ENCODE assay signal across 1 cellular context in the genomic region with DNA sequence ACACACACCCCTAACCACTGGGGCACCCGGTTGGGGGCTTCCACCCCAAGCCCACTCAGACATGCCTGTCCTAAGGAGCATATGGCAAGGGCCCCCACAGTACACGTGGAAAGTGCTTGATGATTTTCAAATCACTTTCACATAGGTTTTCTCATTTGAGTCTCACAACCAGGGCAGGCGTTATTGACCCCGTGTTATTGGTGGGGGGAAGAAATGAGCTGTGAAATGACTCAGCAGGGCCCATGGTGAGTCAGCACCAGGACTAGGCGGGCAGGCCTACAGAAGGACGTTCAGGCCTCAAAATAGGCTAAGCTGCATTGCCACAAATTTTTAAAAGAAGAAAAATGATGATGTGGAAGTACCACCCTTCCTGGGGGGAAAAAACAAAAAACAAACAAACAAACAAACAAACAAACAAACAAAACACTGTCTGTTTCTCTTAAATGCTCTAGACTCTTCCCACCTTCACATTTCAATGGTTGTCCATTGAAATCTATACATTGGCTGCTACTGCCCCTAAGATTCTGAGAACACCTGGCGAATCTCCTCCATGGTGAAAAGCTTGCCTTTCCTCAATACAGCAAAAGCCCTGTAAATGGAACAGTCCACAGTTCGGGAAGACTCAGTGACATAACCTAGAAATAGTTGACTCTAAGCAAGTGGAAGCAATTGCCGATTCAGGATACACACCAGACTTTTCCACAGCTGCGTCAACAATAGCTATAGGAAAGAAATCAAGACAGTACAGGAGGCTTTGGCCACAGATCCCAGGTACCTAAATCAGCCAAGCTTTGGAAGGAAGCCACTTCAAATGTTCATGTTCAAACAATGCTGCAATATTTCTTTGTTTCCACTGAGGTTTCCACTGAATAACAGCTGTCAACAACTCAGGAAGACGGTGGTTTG.
TF ChIP-seq lines count a peak whose summit lies in the region.

No MANE protein-coding gene starts in this region.

TF ChIP-seq in K562, 482 proteins besides CTCF, POLR2A, EP300 and RAD21 (continued from another document and continues in another):
- TF ChIP-seq, protein P1, sequence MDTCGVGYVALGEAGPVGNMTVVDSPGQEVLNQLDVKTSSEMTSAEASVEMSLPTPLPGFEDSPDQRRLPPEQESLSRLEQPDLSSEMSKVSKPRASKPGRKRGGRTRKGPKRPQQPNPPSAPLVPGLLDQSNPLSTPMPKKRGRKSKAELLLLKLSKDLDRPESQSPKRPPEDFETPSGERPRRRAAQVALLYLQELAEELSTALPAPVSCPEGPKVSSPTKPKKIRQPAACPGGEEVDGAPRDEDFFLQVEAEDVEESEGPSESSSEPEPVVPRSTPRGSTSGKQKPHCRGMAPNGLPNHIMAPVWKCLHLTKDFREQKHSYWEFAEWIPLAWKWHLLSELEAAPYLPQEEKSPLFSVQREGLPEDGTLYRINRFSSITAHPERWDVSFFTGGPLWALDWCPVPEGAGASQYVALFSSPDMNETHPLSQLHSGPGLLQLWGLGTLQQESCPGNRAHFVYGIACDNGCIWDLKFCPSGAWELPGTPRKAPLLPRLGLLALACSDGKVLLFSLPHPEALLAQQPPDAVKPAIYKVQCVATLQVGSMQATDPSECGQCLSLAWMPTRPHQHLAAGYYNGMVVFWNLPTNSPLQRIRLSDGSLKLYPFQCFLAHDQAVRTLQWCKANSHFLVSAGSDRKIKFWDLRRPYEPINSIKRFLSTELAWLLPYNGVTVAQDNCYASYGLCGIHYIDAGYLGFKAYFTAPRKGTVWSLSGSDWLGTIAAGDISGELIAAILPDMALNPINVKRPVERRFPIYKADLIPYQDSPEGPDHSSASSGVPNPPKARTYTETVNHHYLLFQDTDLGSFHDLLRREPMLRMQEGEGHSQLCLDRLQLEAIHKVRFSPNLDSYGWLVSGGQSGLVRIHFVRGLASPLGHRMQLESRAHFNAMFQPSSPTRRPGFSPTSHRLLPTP (IDR thresholded peaks at IDR 0.05; ENCODE audit: borderline replicate concordance, extremely low read depth, insufficient read length), result no peak
- TF ChIP-seq NFE2L1 (tag; IDR thresholded peaks at IDR 0.05; ENCODE audit: borderline replicate concordance, low read depth), result 0 out of 2 replicates have a peak, but pooled peaks have one; percentile 38
- TF ChIP-seq HEY1 (CRISPR knock-in tag; IDR thresholded peaks at IDR 0.05; ENCODE audit: borderline replicate concordance), result no peak
- no peak for TF ChIP-seq ZNF57 (CRISPR knock-in tag; IDR thresholded peaks at IDR 0.05)
- TF ChIP-seq ZNF165 (CRISPR knock-in tag; IDR thresholded peaks at IDR 0.05; ENCODE audit: borderline replicate concordance), result no peak
- TF ChIP-seq, protein P2, sequence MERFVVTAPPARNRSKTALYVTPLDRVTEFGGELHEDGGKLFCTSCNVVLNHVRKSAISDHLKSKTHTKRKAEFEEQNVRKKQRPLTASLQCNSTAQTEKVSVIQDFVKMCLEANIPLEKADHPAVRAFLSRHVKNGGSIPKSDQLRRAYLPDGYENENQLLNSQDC (CRISPR knock-in tag; IDR thresholded peaks at IDR 0.05), result no peak
- TF ChIP-seq ZFX (CRISPR knock-in tag; IDR thresholded peaks at IDR 0.05), result peak; percentile 84
- no peak for TF ChIP-seq ATF7 (IDR thresholded peaks at IDR 0.05)
- TF ChIP-seq, protein P3, sequence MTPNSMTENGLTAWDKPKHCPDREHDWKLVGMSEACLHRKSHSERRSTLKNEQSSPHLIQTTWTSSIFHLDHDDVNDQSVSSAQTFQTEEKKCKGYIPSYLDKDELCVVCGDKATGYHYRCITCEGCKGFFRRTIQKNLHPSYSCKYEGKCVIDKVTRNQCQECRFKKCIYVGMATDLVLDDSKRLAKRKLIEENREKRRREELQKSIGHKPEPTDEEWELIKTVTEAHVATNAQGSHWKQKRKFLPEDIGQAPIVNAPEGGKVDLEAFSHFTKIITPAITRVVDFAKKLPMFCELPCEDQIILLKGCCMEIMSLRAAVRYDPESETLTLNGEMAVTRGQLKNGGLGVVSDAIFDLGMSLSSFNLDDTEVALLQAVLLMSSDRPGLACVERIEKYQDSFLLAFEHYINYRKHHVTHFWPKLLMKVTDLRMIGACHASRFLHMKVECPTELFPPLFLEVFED (CRISPR knock-in tag; conservative IDR thresholded peaks at IDR 0.05), result no peak
- TF ChIP-seq, protein P4, sequence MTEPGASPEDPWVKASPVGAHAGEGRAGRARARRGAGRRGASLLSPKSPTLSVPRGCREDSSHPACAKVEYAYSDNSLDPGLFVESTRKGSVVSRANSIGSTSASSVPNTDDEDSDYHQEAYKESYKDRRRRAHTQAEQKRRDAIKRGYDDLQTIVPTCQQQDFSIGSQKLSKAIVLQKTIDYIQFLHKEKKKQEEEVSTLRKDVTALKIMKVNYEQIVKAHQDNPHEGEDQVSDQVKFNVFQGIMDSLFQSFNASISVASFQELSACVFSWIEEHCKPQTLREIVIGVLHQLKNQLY (CRISPR knock-in tag; conservative IDR thresholded peaks at IDR 0.05), result no peak
- TF ChIP-seq ZSCAN29 (IDR thresholded peaks at IDR 0.05), result no peak
- TF ChIP-seq, protein P5, sequence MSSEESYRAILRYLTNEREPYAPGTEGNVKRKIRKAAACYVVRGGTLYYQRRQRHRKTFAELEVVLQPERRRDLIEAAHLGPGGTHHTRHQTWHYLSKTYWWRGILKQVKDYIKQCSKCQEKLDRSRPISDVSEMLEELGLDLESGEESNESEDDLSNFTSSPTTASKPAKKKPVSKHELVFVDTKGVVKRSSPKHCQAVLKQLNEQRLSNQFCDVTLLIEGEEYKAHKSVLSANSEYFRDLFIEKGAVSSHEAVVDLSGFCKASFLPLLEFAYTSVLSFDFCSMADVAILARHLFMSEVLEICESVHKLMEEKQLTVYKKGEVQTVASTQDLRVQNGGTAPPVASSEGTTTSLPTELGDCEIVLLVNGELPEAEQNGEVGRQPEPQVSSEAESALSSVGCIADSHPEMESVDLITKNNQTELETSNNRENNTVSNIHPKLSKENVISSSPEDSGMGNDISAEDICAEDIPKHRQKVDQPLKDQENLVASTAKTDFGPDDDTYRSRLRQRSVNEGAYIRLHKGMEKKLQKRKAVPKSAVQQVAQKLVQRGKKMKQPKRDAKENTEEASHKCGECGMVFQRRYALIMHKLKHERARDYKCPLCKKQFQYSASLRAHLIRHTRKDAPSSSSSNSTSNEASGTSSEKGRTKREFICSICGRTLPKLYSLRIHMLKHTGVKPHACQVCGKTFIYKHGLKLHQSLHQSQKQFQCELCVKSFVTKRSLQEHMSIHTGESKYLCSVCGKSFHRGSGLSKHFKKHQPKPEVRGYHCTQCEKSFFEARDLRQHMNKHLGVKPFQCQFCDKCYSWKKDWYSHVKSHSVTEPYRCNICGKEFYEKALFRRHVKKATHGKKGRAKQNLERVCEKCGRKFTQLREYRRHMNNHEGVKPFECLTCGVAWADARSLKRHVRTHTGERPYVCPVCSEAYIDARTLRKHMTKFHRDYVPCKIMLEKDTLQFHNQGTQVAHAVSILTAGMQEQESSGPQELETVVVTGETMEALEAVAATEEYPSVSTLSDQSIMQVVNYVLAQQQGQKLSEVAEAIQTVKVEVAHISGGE (CRISPR knock-in tag; IDR thresholded peaks at IDR 0.05), result peak in 1 of 3 experiments; percentile 72; a peak in 2 of 6 replicates
- peak; percentile 76 for TF ChIP-seq GTF2A2 (tag; IDR thresholded peaks at IDR 0.05)
- peak; percentile 84; the same call in 1 of the 2 replicates for TF ChIP-seq NFXL1 (CRISPR knock-in tag; IDR thresholded peaks at IDR 0.05)
- no peak for TF ChIP-seq LARP7 (IDR thresholded peaks at IDR 0.05)
- no peak; the same call in 1 of the 2 replicates for TF ChIP-seq ZNF79 (CRISPR knock-in tag; IDR thresholded peaks at IDR 0.05; ENCODE audit: low read depth)
- TF ChIP-seq DDX20 (tag; IDR thresholded peaks at IDR 0.05; ENCODE audit: low read depth), result peak; percentile 50; the same call in 1 of the 2 replicates
- TF ChIP-seq MECOM (CRISPR knock-in tag; IDR thresholded peaks at IDR 0.05), result peak; percentile 49; the same call in 1 of the 2 replicates
- TF ChIP-seq SMAD3 (CRISPR knock-in tag; conservative IDR thresholded peaks at IDR 0.05), result 0 out of 2 replicates have a peak, but pooled peaks have one; percentile 66
- TF ChIP-seq TCF7 (IDR thresholded peaks at IDR 0.05; ENCODE audit: borderline replicate concordance), result no peak
- 0 out of 2 replicates have a peak, but pooled peaks have one; percentile 25 for TF ChIP-seq CEBPG (CRISPR knock-in tag; IDR thresholded peaks at IDR 0.05)
- no peak for TF ChIP-seq CEBPG (tag; conservative IDR thresholded peaks at IDR 0.05 in 1 of 2, IDR thresholded peaks at IDR 0.05 in 1 of 2)
- TF ChIP-seq RBM39 (optimal IDR thresholded peaks at IDR 0.05; ENCODE audit: low read depth, low read length), result no peak
- no peak for TF ChIP-seq NRF1 (conservative IDR thresholded peaks at IDR 0.05 in 1 of 2, IDR thresholded peaks at IDR 0.05 in 1 of 2)
- no peak for TF ChIP-seq CHD4 (IDR thresholded peaks at IDR 0.05; ENCODE audit: insufficient read depth, insufficient replicate concordance, low read depth, low read length, poor library complexity, severe bottlenecking)
- TF ChIP-seq SAFB (IDR thresholded peaks at IDR 0.05; ENCODE audit: borderline replicate concordance, low read depth, low read length), result no peak
- TF ChIP-seq, protein P6, sequence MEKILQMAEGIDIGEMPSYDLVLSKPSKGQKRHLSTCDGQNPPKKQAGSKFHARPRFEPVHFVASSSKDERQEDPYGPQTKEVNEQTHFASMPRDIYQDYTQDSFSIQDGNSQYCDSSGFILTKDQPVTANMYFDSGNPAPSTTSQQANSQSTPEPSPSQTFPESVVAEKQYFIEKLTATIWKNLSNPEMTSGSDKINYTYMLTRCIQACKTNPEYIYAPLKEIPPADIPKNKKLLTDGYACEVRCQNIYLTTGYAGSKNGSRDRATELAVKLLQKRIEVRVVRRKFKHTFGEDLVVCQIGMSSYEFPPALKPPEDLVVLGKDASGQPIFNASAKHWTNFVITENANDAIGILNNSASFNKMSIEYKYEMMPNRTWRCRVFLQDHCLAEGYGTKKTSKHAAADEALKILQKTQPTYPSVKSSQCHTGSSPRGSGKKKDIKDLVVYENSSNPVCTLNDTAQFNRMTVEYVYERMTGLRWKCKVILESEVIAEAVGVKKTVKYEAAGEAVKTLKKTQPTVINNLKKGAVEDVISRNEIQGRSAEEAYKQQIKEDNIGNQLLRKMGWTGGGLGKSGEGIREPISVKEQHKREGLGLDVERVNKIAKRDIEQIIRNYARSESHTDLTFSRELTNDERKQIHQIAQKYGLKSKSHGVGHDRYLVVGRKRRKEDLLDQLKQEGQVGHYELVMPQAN (IDR thresholded peaks at IDR 0.05; ENCODE audit: borderline replicate concordance), result no peak
- no peak for TF ChIP-seq MIER1 (IDR thresholded peaks at IDR 0.05; ENCODE audit: low read depth)
- TF ChIP-seq, protein P7, sequence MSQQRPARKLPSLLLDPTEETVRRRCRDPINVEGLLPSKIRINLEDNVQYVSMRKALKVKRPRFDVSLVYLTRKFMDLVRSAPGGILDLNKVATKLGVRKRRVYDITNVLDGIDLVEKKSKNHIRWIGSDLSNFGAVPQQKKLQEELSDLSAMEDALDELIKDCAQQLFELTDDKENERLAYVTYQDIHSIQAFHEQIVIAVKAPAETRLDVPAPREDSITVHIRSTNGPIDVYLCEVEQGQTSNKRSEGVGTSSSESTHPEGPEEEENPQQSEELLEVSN (IDR thresholded peaks at IDR 0.05; ENCODE audit: borderline replicate concordance in 1 of 2, extremely low read depth in 1 of 2, insufficient read depth in 1 of 2, insufficient read length in 1 of 2, low read depth in 1 of 2, low read length in 1 of 2, poor library complexity in 1 of 2, severe bottlenecking in 1 of 2), result peak in 1 of 2 experiments; percentile 84
- TF ChIP-seq ZNF217 (CRISPR knock-in tag; IDR thresholded peaks at IDR 0.05), result no peak
- TF ChIP-seq, protein P8, sequence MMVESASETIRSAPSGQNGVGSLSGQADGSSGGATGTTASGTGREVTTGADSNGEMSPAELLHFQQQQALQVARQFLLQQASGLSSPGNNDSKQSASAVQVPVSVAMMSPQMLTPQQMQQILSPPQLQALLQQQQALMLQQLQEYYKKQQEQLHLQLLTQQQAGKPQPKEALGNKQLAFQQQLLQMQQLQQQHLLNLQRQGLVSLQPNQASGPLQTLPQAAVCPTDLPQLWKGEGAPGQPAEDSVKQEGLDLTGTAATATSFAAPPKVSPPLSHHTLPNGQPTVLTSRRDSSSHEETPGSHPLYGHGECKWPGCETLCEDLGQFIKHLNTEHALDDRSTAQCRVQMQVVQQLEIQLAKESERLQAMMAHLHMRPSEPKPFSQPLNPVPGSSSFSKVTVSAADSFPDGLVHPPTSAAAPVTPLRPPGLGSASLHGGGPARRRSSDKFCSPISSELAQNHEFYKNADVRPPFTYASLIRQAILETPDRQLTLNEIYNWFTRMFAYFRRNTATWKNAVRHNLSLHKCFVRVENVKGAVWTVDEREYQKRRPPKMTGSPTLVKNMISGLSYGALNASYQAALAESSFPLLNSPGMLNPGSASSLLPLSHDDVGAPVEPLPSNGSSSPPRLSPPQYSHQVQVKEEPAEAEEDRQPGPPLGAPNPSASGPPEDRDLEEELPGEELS (CRISPR knock-in tag; IDR thresholded peaks at IDR 0.05; ENCODE audit: borderline replicate concordance), result no peak
- TF ChIP-seq ZNF707 (CRISPR knock-in tag; conservative IDR thresholded peaks at IDR 0.05), result 0 out of 2 replicates have a peak, but pooled peaks have one; percentile 15
- 0 out of 2 replicates have a peak, but pooled peaks have one; percentile 48 for TF ChIP-seq E2F3 (CRISPR knock-in tag; IDR thresholded peaks at IDR 0.05)
- peak; percentile 76 for TF ChIP-seq DPF2 (IDR thresholded peaks at IDR 0.05)
- TF ChIP-seq, protein P9, sequence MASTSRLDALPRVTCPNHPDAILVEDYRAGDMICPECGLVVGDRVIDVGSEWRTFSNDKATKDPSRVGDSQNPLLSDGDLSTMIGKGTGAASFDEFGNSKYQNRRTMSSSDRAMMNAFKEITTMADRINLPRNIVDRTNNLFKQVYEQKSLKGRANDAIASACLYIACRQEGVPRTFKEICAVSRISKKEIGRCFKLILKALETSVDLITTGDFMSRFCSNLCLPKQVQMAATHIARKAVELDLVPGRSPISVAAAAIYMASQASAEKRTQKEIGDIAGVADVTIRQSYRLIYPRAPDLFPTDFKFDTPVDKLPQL (IDR thresholded peaks at IDR 0.05; ENCODE audit: extremely low read depth, insufficient read length), result no peak
- peak; percentile 85 for TF ChIP-seq SMAD4 (CRISPR knock-in tag; conservative IDR thresholded peaks at IDR 0.05)
- no peak for TF ChIP-seq ZC3H8 (IDR thresholded peaks at IDR 0.05)
- peak; percentile 64 for TF ChIP-seq MEF2D (tag; conservative IDR thresholded peaks at IDR 0.05; ENCODE audit: low read depth)
- TF ChIP-seq HLTF (IDR thresholded peaks at IDR 0.05), result no peak
- TF ChIP-seq PPARD (CRISPR knock-in tag; IDR thresholded peaks at IDR 0.05), result no peak
- TF ChIP-seq ZNF766 (CRISPR knock-in tag; conservative IDR thresholded peaks at IDR 0.05), result peak; percentile 45; the same call in 1 of the 2 replicates
- no peak for TF ChIP-seq CHCHD3 (CRISPR knock-in tag; IDR thresholded peaks at IDR 0.05)
- TF ChIP-seq TAF7 (tag; IDR thresholded peaks at IDR 0.05), result no peak
- no peak for TF ChIP-seq KDM2B (CRISPR knock-in tag; IDR thresholded peaks at IDR 0.05)
- TF ChIP-seq ZNF551 (CRISPR knock-in tag; IDR thresholded peaks at IDR 0.05), result no peak
- TF ChIP-seq ZC3H11A (IDR thresholded peaks at IDR 0.05; ENCODE audit: low read depth, low read length), result no peak
- 0 out of 2 replicates have a peak, but pooled peaks have one; percentile 33 for TF ChIP-seq ZNF232 (CRISPR knock-in tag; IDR thresholded peaks at IDR 0.05)
